Comparison of ENCODE assay signal across 31 cellular contexts in genomic region chr12:108170164-108170563, GRCh38. TPM values are rescaled to one million over a fixed set of nuclear protein-coding genes. Genes with fewer than 3 reads are reported as not detected.
"Had no signal": no experiment of that assay in that cellular context is flagged by ENCODE, and none has a peak within 500 bp of the region (broad histone marks: within the 10 kb centered on the region; RNA-seq: fewer than 3 reads in every experiment).

No MANE protein-coding gene starts in this region.

- H3K4me1 Mint-ChIP-seq: mesothelial cell of epicardium, naive B cell had no signal

- H3K27me3 ChIP-seq: foreskin keratinocyte had no signal

- DNase-seq: effector CD8-positive, alpha-beta T cell; effector memory CD8-positive, alpha-beta T cell; endodermal cell; erythroblast; foreskin keratinocyte; glutamatergic neuron; head of caudate nucleus; heart right ventricle; hippocampal formation; left cardiac atrium; left lung; left ventricle myocardium superior; lower lobe of right lung; mesenchymal stem cell; mucosa of descending colon; naive B cell had no signal

- H3K27ac ChIP-seq: coronary artery, epithelial cell of prostate, foreskin keratinocyte, heart right ventricle, left lung, lower lobe of right lung had no signal

- ATAC-seq: effector memory CD8-positive, alpha-beta T cell; esophagus mucosa; foreskin keratinocyte; heart right ventricle; left cardiac atrium; left lung; left ventricle myocardium superior; lower lobe of right lung; mucosa of descending colon had no signal

- H3K4me1 ChIP-seq: foreskin keratinocyte, heart right ventricle, left lung, lower lobe of right lung had no signal

- H3K9me3 ChIP-seq: heart right ventricle, left lung, lower lobe of right lung, mucosa of descending colon had no signal

- FAIRE-seq: colon, endometrium, frontal cortex, islet of Langerhans, keratinocyte had no signal

- H3K4me3 ChIP-seq: coronary artery, heart right ventricle, left lung, lower lobe of right lung, mucosa of descending colon had no signal

- H3K27ac Mint-ChIP-seq: effector memory CD8-positive, alpha-beta T cell; endodermal cell; mesothelial cell of epicardium had no signal

- H3K9me3 Mint-ChIP-seq: effector memory CD8-positive, alpha-beta T cell; endodermal cell; mesothelial cell of epicardium had no signal

- H3K4me3 Mint-ChIP-seq: effector memory CD8-positive, alpha-beta T cell; endodermal cell; mesothelial cell of epicardium; naive B cell had no signal

- H3K36me3 ChIP-seq: heart right ventricle, left lung, lower lobe of right lung had no signal

RNA-seq across cellular contexts. Expression of gene WSCD2, which starts 41.1 kb away (rescaled TPM):
- total RNA-seq: dermis microvascular lymphatic vessel endothelial cell, fibroblast of lung, fibroblast of villous mesenchyme, foreskin keratinocyte, glomerular endothelial cell, lung microvascular endothelial cell, myocyte had no signal
- polyA plus RNA-seq: fibroblast of lung, foreskin keratinocyte, keratinocyte had no signal
